Comparison of ENCODE assay signal across 15 cellular contexts in the genomic region with DNA sequence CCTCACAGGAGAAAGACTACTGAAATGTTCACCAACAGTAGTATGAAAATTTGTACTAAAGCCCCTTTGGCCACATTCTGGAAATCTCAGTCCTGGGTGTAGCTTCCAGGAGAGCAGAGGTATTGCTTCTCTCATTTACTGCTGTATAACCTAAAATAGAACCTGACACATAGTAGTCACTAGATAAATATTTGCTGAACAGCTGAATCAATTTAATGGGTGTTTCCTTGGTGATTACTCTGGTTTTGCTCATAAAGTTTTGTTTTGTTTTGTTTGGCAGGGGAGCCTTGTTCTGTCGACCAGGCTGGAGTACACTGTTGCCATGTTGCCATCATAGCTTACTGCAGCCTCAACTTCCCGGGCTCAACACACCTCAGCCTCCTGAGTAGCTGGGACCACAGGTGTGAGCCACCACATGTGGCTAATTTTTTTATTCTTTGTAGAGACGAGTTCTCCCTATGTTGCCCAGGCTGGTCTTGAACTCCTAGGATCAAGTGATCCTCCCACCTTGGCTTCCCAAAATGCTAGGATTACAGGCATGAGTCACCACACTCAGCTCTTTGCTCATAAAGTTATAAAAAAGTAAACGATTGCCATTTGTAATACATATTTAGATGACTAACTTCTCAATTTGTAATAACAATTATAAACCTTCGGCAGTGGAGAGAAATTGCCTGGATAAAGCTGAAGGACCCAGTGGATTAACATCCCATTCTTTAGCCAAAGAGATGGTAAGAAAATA. TPM values are rescaled to one million over a fixed set of nuclear protein-coding genes. Genes with fewer than 3 reads are reported as not detected.
A peak's percentile ranks its signal among the peaks of the same experiment; 100 is the strongest.
DNase-seq lines count a peak whose midpoint lies in the region; ATAC-seq and TF ChIP-seq lines count a peak whose summit lies in the region.
"Had no signal": no experiment of that assay in that cellular context is flagged by ENCODE, and none has a peak within 500 bp of the region (broad histone marks: within the 10 kb centered on the region; RNA-seq: fewer than 3 reads in every experiment).

No MANE protein-coding gene starts in this region.

- H3K4me1 ChIP-seq in osteoblast (ENCODE audit: insufficient read depth, low read length) (peaks cover 17% of the 10 kb centered on the region), heart right ventricle (no peaks in the 10 kb centered on the region)
- H3K4me1 ChIP-seq: left ventricle myocardium inferior had no signal

- H3K4me3 ChIP-seq in MG63 (no peak overlapping the region), epithelial cell of esophagus (ENCODE audit: low read length) (no peak overlapping the region), osteoblast (ENCODE audit: insufficient read depth, low read length) (no peak overlapping the region), heart right ventricle (no peak overlapping the region)
- H3K4me3 ChIP-seq: left ventricle myocardium inferior, smooth muscle cell, stomach had no signal

- no peaks in the 10 kb centered on the region for H3K27me3 ChIP-seq in MG63
- no peaks in the 10 kb centered on the region for H3K27me3 ChIP-seq in osteoblast (ENCODE audit: insufficient read depth, low read length)
- H3K27me3 ChIP-seq in heart right ventricle: peaks cover 0 to 3% (median 0%) of the 10 kb centered on the region in 7 donors
- H3K27me3 ChIP-seq: stomach had no signal

- H3K36me3 ChIP-seq in MG63: no peaks in the 10 kb centered on the region
- H3K36me3 ChIP-seq in osteoblast (ENCODE audit: insufficient read depth, low read length): no peaks in the 10 kb centered on the region
- no peaks in the 10 kb centered on the region for H3K36me3 ChIP-seq in heart right ventricle
- H3K36me3 ChIP-seq: left ventricle myocardium inferior, stomach had no signal

- ATAC-seq in HG03039 (IDR thresholded peaks at IDR 0.05; ENCODE audit: unreplicated experiment): no peak
- ATAC-seq in heart right ventricle: no peak
- no peak for ATAC-seq in GM19455 (IDR thresholded peaks at IDR 0.05; ENCODE audit: unreplicated experiment)

- H4K20me1 ChIP-seq in osteoblast (ENCODE audit: insufficient read depth, low read length): no peaks in the 10 kb centered on the region

- intact Hi-C loops in heart right ventricle (cut with DNase I): no loop called here

- peak overlapping the region; percentile 16 for H3K27ac ChIP-seq in osteoblast (ENCODE audit: low read depth, low read length)
- H3K27ac ChIP-seq in heart right ventricle: no peak overlapping the region
- H3K27ac ChIP-seq: HL-60, left ventricle myocardium inferior, stomach had no signal

- no peak overlapping the region for H2AFZ ChIP-seq in osteoblast (ENCODE audit: low read length)

- peaks cover 2% of the 10 kb centered on the region; the same call in 1 of the 2 replicates for H3K9me3 ChIP-seq in MG63
- H3K9me3 ChIP-seq in osteoblast (ENCODE audit: low read depth, low read length): no peaks in the 10 kb centered on the region
- H3K9me3 ChIP-seq in heart right ventricle: no peaks in the 10 kb centered on the region
- H3K9me3 ChIP-seq: left ventricle myocardium inferior, stomach had no signal

- TF ChIP-seq CTCF in epithelial cell of esophagus (IDR thresholded peaks at IDR 0.05; ENCODE audit: insufficient read depth, low read depth, low read length, missing control alignments) (no peak), osteoblast (IDR thresholded peaks at IDR 0.05; ENCODE audit: extremely low read depth, low read depth, low read length) (no peak), heart right ventricle (IDR thresholded peaks at IDR 0.05) (no peak)

- peak overlapping the region; percentile 1 for H3K4me2 ChIP-seq in osteoblast (ENCODE audit: insufficient read depth, low read length)
- H3K4me2 ChIP-seq: smooth muscle cell had no signal

- 85 to 88% methylated on average over 5 of the region's 5 CpGs for WGBS in heart right ventricle, 2 donors

- peak; percentile 83 for DNase-seq in DMS53 (lab: John Stamatoyannopoulos, UW)
- peak; percentile 72 for DNase-seq in MG63
- peak; percentile 69 for DNase-seq in epithelial cell of esophagus (ENCODE audit: low read depth)
- DNase-seq in osteoblast (ENCODE audit: insufficient read length, low spot score, missing footprints): peak; percentile 84
- DNase-seq in NCI-H1105 treated with DMSO at 0.1 percent for 48 hours (lab: John Stamatoyannopoulos, UW): no peak
- DNase-seq in heart right ventricle: no peak
- DNase-seq: activated effector memory CD4-positive, alpha-beta T cell treated with Interleukin-2 at 50 U/mL for 16 hours; CD4-positive, alpha-beta T cell; H7; left ventricle myocardium inferior; stomach had no signal

- H3K79me2 ChIP-seq in osteoblast (ENCODE audit: insufficient read depth, low read length): no peaks in the 10 kb centered on the region

RNA-seq across cellular contexts. Expression of a gene that starts 11.5 kb away (rescaled TPM):
- 4.5 and 6.2 TPM in 2 replicates for total RNA-seq in MG63 (2014; rRNA removed; shearing (Covaris generic); ENCODE audit: low replicate concordance)
- total RNA-seq in osteoblast (20.3 and 22.4 TPM in 2 replicates), heart right ventricle (10 to 100 TPM in 2 of 10 donors, 1 to 10 TPM in 8; 6.7 to 12.4 (median 8.9) TPM)
- polyA plus RNA-seq in heart right ventricle: 1 to 10 TPM in 1 of 2 donors, under 1 TPM in 1; 0.46 to 2.4 TPM

Comparison
In these comparisons a context has a peak if more than half of its experiments do, and no peak if none do; other contexts are left out.
1. DNase-seq: peak in DMS53 (single experiment), MG63 (single experiment), epithelial cell of esophagus (single experiment) and osteoblast (single experiment); none in NCI-H1105 treated with DMSO at 0.1 percent for 48 hours (single experiment) and heart right ventricle (0 of 2).